ENCODE assay signal across 8 cellular contexts in genomic region chr5:151082976-151083651, GRCh38. TPM values are rescaled to one million over a fixed set of nuclear protein-coding genes. Genes with fewer than 3 reads are reported as not detected.
DNase-seq lines count a peak whose midpoint lies in the region; ATAC-seq and TF ChIP-seq lines count a peak whose summit lies in the region.

No MANE protein-coding gene starts in this region.

- peaks cover 33% of the 10 kb centered on the region for H3K36me3 Mint-ChIP-seq in activated CD4-positive, alpha-beta T cell treated with anti-CD3 and anti-CD28 coated beads, Interleukin-2, amount 10 ng/mL, durations not matched to agents 24 days and 14 days (ENCODE audit: low read depth)

- TF ChIP-seq CTCF in fibroblast of mammary gland (conservative IDR thresholded peaks at IDR 0.05; ENCODE audit: control insufficient read depth, insufficient read depth, low read depth, low read length): no peak

- H3K4me1 Mint-ChIP-seq in activated CD4-positive, alpha-beta T cell treated with anti-CD3 and anti-CD28 coated beads, Interleukin-2, amount 10 ng/mL, durations not matched to agents 24 days and 14 days: peaks cover 68% of the 10 kb centered on the region

- no peaks in the 10 kb centered on the region for H3K27me3 Mint-ChIP-seq in activated CD4-positive, alpha-beta T cell treated with anti-CD3 and anti-CD28 coated beads, Interleukin-2, amount 10 ng/mL, durations not matched to agents 24 days and 14 days

- peak overlapping the region; percentile 86 for H3K4me3 Mint-ChIP-seq in activated CD4-positive, alpha-beta T cell treated with anti-CD3 and anti-CD28 coated beads, Interleukin-2, amount 10 ng/mL, durations not matched to agents 24 days and 14 days

- H3K4me3 ChIP-seq in fibroblast of mammary gland (ENCODE audit: control insufficient read depth, low read depth, low read length): no peak overlapping the region

- intact Hi-C loops in activated CD4-positive, alpha-beta T cell treated with anti-CD3 and anti-CD28 coated beads, Interleukin-2, amount 10 ng/mL, durations not matched to agents 24 days and 14 days (cut with micrococcal nuclease): loop anchor here (2.0 to 10.0 kb wide), 5 partner anchors 132 to 1738 kb away; partner anchors contain the start of genes G3BP1, GRPEL2 and RBM22

- DNase-seq in NCI-H2107 treated with DMSO at 0.1 percent for 48 hours (lab: John Stamatoyannopoulos, UW; ENCODE audit: unreplicated experiment) (peak; percentile 5), NCI-H2107 (lab: John Stamatoyannopoulos, UW) (no peak), fibroblast of mammary gland (ENCODE audit: low read depth) (peak; percentile 26), GM03348 (ENCODE audit: low spot score) (no peak), NCI-H1694 treated with DMSO at 0.1 percent for 48 hours (lab: John Stamatoyannopoulos, UW) (no peak)
- DNase-seq in activated CD4-positive, alpha-beta T cell treated with anti-CD3 and anti-CD28 coated beads, Interleukin-2, amount 10 ng/mL, durations not matched to agents 24 days and 14 days: peak; percentile 90
- peak in 2 of 3 experiments; percentile 52 to 60 for DNase-seq in stimulated activated CD4-positive, alpha-beta T cell treated with anti-CD3 and anti-CD28 coated beads, TNF-alpha, amount 100 ng/mL, for 4 hours (ENCODE audit: low read depth in 3 of 3)

- H3K27ac Mint-ChIP-seq in activated CD4-positive, alpha-beta T cell treated with anti-CD3 and anti-CD28 coated beads, Interleukin-2, amount 10 ng/mL, durations not matched to agents 24 days and 14 days: peak overlapping the region; percentile 85

- H3K9me3 Mint-ChIP-seq in activated CD4-positive, alpha-beta T cell treated with anti-CD3 and anti-CD28 coated beads, Interleukin-2, amount 10 ng/mL, durations not matched to agents 24 days and 14 days: no peaks in the 10 kb centered on the region

- ATAC-seq in HG03521 (IDR thresholded peaks at IDR 0.05; ENCODE audit: unreplicated experiment): no peak

RNA-seq across cellular contexts. Expression of gene TNIP1, which starts 2.3 kb away (rescaled TPM):
- 345 and 360 TPM in 2 replicates for total RNA-seq in activated CD4-positive, alpha-beta T cell treated with anti-CD3 and anti-CD28 coated beads, Interleukin-2, amount 10 ng/mL, durations not matched to agents 24 days and 14 days

Comparison
In these comparisons a context has a peak if more than half of its experiments do, and no peak if none do; other contexts are left out.
1. DNase-seq: peak in NCI-H2107 treated with DMSO at 0.1 percent for 48 hours (single experiment), activated CD4-positive, alpha-beta T cell treated with anti-CD3 and anti-CD28 coated beads, Interleukin-2, amount 10 ng/mL, durations not matched to agents 24 days and 14 days (single experiment), fibroblast of mammary gland (single experiment) and stimulated activated CD4-positive, alpha-beta T cell treated with anti-CD3 and anti-CD28 coated beads, TNF-alpha, amount 100 ng/mL, for 4 hours (2 of 3); none in NCI-H2107 (single experiment), GM03348 (single experiment) and NCI-H1694 treated with DMSO at 0.1 percent for 48 hours (single experiment).